Comparison of ENCODE assay signal across 9 cellular contexts in genomic region chr15:78065284-78065872, GRCh38. TPM values are rescaled to one million over a fixed set of nuclear protein-coding genes. Genes with fewer than 3 reads are reported as not detected.
DNase-seq lines count a peak whose midpoint lies in the region; ATAC-seq and TF ChIP-seq lines count a peak whose summit lies in the region.
"Had no signal": no experiment of that assay in that cellular context is flagged by ENCODE, and none has a peak within 500 bp of the region (broad histone marks: within the 10 kb centered on the region; RNA-seq: fewer than 3 reads in every experiment).

No MANE protein-coding gene starts in this region.

- H3K4me1 Mint-ChIP-seq in activated naive CD8-positive, alpha-beta T cell treated with anti-CD3 and anti-CD28 coated beads, Interleukin-2, amount 50 U/mL, for 24 hours, result peaks cover 23% of the 10 kb centered on the region
- H3K4me1 Mint-ChIP-seq in activated naive CD8-positive, alpha-beta T cell treated with anti-CD3 and anti-CD28 coated beads for 36 hours, result peaks cover 20% of the 10 kb centered on the region
- peaks cover 56% of the 10 kb centered on the region for H3K4me1 Mint-ChIP-seq in activated T-helper 17 cell treated with anti-CD3 and anti-CD28 coated beads, Interleukin-2, amount 50 U/mL, for 72 hours

- H3K27me3 ChIP-seq in right cardiac atrium (ENCODE audit: control insufficient read depth, insufficient read depth) (no peaks in the 10 kb centered on the region), smooth muscle cell (ENCODE audit: low read depth) (no peaks in the 10 kb centered on the region)

- no peak for DNase-seq in activated naive CD8-positive, alpha-beta T cell treated with anti-CD3 and anti-CD28 coated beads, Interleukin-2, amount 50 U/mL, for 24 hours
- DNase-seq in activated naive CD8-positive, alpha-beta T cell treated with anti-CD3 and anti-CD28 coated beads for 36 hours, result no peak
- DNase-seq in right cardiac atrium (peak; percentile 63 to 87 (median 72)), smooth muscle cell (lab: John Stamatoyannopoulos, UW; ENCODE audit: unreplicated experiment) (no peak), NCI-H1105 treated with DMSO at 0.1 percent for 48 hours (lab: John Stamatoyannopoulos, UW) (no peak), cerebellar nuclear complex (lab: John Stamatoyannopoulos, UW) (no peak)
- no peak for DNase-seq in stimulated activated CD4-positive, alpha-beta T cell treated with anti-CD3 and anti-CD28 coated beads, Interleukin-12 subunit alpha, Interleukin-12 subunit beta, amount 100 ng/mL, for 4 hours

- H3K4me3 ChIP-seq in right cardiac atrium (ENCODE audit: low read length), result no peak overlapping the region
- H3K4me3 ChIP-seq in smooth muscle cell, result peak overlapping the region; percentile 28

- 36% methylated on average over 5 of the region's 5 CpGs for WGBS in right cardiac atrium
- WGBS in smooth muscle cell (ENCODE audit: low lambda C conversion rate), result 25% methylated on average over 5 of the region's 5 CpGs

- H3F3A ChIP-seq in smooth muscle cell (ENCODE audit: low read depth), result peaks cover 27% of the 10 kb centered on the region

- H3K9ac ChIP-seq in smooth muscle cell (ENCODE audit: low read depth), result peak overlapping the region; percentile 79

- peak overlapping the region; percentile 62 for H3K27ac Mint-ChIP-seq in activated naive CD8-positive, alpha-beta T cell treated with anti-CD3 and anti-CD28 coated beads, Interleukin-2, amount 50 U/mL, for 24 hours
- no peak overlapping the region for H3K27ac Mint-ChIP-seq in activated naive CD8-positive, alpha-beta T cell treated with anti-CD3 and anti-CD28 coated beads for 36 hours
- H3K27ac Mint-ChIP-seq in activated T-helper 17 cell treated with anti-CD3 and anti-CD28 coated beads, Interleukin-2, amount 50 U/mL, for 72 hours, result no peak overlapping the region
- H3K27ac Mint-ChIP-seq: stimulated activated naive CD8-positive, alpha-beta T cell treated with anti-CD3 and anti-CD28 coated beads, Interleukin-15, Interleukin-2, amounts not matched to agents 100 ng/mL and 50 ng/mL, for 24 hours had no signal

- intact Hi-C loops in right cardiac atrium (cut with DNase I), result no loop called here

- no peaks in the 10 kb centered on the region for H3K36me3 ChIP-seq in smooth muscle cell (ENCODE audit: low read depth)

- H3K4me2 ChIP-seq in smooth muscle cell, result peak overlapping the region; percentile 80

- peak overlapping the region; percentile 1 for H3K4me3 Mint-ChIP-seq in activated naive CD8-positive, alpha-beta T cell treated with anti-CD3 and anti-CD28 coated beads, Interleukin-2, amount 50 U/mL, for 24 hours
- H3K4me3 Mint-ChIP-seq in activated naive CD8-positive, alpha-beta T cell treated with anti-CD3 and anti-CD28 coated beads for 36 hours, result no peak overlapping the region
- no peak overlapping the region for H3K4me3 Mint-ChIP-seq in activated T-helper 17 cell treated with anti-CD3 and anti-CD28 coated beads, Interleukin-2, amount 50 U/mL, for 72 hours
- H3K4me3 Mint-ChIP-seq: stimulated activated naive CD8-positive, alpha-beta T cell treated with anti-CD3 and anti-CD28 coated beads, Interleukin-15, Interleukin-2, amounts not matched to agents 100 ng/mL and 50 ng/mL, for 24 hours had no signal

- peaks cover 34% of the 10 kb centered on the region for H3K4me1 ChIP-seq in right cardiac atrium (ENCODE audit: control insufficient read depth, insufficient read depth, low read length)
- peaks cover 50% of the 10 kb centered on the region for H3K4me1 ChIP-seq in smooth muscle cell (ENCODE audit: low read depth)

- ATAC-seq in activated naive CD8-positive, alpha-beta T cell treated with anti-CD3 and anti-CD28 coated beads, Interleukin-2, amount 50 U/mL, for 24 hours, result no peak
- peak; percentile 30 for ATAC-seq in activated T-helper 17 cell treated with anti-CD3 and anti-CD28 coated beads, Interleukin-2, amount 50 U/mL, for 72 hours (replicated peaks)
- peak; percentile 89 for ATAC-seq in right cardiac atrium

- no peak overlapping the region for H2AFZ ChIP-seq in smooth muscle cell (ENCODE audit: low read depth)

- H3K79me2 ChIP-seq in smooth muscle cell (ENCODE audit: low read depth), result peaks cover 78% of the 10 kb centered on the region

- TF ChIP-seq CTCF in smooth muscle cell (IDR thresholded peaks at IDR 0.05; ENCODE audit: borderline replicate concordance, insufficient read depth, poor library complexity, severe bottlenecking), result no peak

- peak overlapping the region; percentile 98 for H3K27ac ChIP-seq in right cardiac atrium (ENCODE audit: low read length)
- peak overlapping the region; percentile 95 for H3K27ac ChIP-seq in smooth muscle cell (ENCODE audit: low read depth)

- H3K9me3 ChIP-seq in right cardiac atrium (ENCODE audit: control insufficient read depth, low read length) (no peaks in the 10 kb centered on the region), smooth muscle cell (replicated peaks; ENCODE audit: low read depth) (no peaks in the 10 kb centered on the region)

- no peaks in the 10 kb centered on the region for H3K9me3 Mint-ChIP-seq in activated naive CD8-positive, alpha-beta T cell treated with anti-CD3 and anti-CD28 coated beads, Interleukin-2, amount 50 U/mL, for 24 hours
- no peaks in the 10 kb centered on the region for H3K9me3 Mint-ChIP-seq in activated naive CD8-positive, alpha-beta T cell treated with anti-CD3 and anti-CD28 coated beads for 36 hours
- H3K9me3 Mint-ChIP-seq in activated T-helper 17 cell treated with anti-CD3 and anti-CD28 coated beads, Interleukin-2, amount 50 U/mL, for 72 hours, result no peaks in the 10 kb centered on the region
- H3K9me3 Mint-ChIP-seq: stimulated activated naive CD8-positive, alpha-beta T cell treated with anti-CD3 and anti-CD28 coated beads, Interleukin-15, Interleukin-2, amounts not matched to agents 100 ng/mL and 50 ng/mL, for 24 hours had no signal

- H3K27me3 Mint-ChIP-seq in activated naive CD8-positive, alpha-beta T cell treated with anti-CD3 and anti-CD28 coated beads, Interleukin-2, amount 50 U/mL, for 24 hours, result no peaks in the 10 kb centered on the region
- H3K27me3 Mint-ChIP-seq in activated naive CD8-positive, alpha-beta T cell treated with anti-CD3 and anti-CD28 coated beads for 36 hours, result no peaks in the 10 kb centered on the region
- H3K27me3 Mint-ChIP-seq in activated T-helper 17 cell treated with anti-CD3 and anti-CD28 coated beads, Interleukin-2, amount 50 U/mL, for 72 hours, result no peaks in the 10 kb centered on the region
- H3K27me3 Mint-ChIP-seq: stimulated activated naive CD8-positive, alpha-beta T cell treated with anti-CD3 and anti-CD28 coated beads, Interleukin-15, Interleukin-2, amounts not matched to agents 100 ng/mL and 50 ng/mL, for 24 hours had no signal

- H3K36me3 Mint-ChIP-seq in activated naive CD8-positive, alpha-beta T cell treated with anti-CD3 and anti-CD28 coated beads, Interleukin-2, amount 50 U/mL, for 24 hours (ENCODE audit: low read depth), result no peaks in the 10 kb centered on the region
- peaks cover 9% of the 10 kb centered on the region for H3K36me3 Mint-ChIP-seq in activated naive CD8-positive, alpha-beta T cell treated with anti-CD3 and anti-CD28 coated beads for 36 hours
- H3K36me3 Mint-ChIP-seq in activated T-helper 17 cell treated with anti-CD3 and anti-CD28 coated beads, Interleukin-2, amount 50 U/mL, for 72 hours (ENCODE audit: low read depth), result peaks cover 5% of the 10 kb centered on the region

- peaks cover 97% of the 10 kb centered on the region for H4K20me1 ChIP-seq in smooth muscle cell (ENCODE audit: low read depth)

RNA-seq across cellular contexts. Expression of gene TBC1D2B, which starts 12.1 kb away (rescaled TPM):
- total RNA-seq in activated naive CD8-positive, alpha-beta T cell treated with anti-CD3 and anti-CD28 coated beads for 36 hours, result 10 to 100 TPM; 39.4 to 44.1 TPM
- total RNA-seq in activated T-helper 17 cell treated with anti-CD3 and anti-CD28 coated beads, Interleukin-2, amount 50 U/mL, for 72 hours, result 100 to 1,000 TPM in 1 of 2 donors, 10 to 100 TPM in 1; 86.1 to 109 TPM
- total RNA-seq in right cardiac atrium (10 to 100 TPM; 14.0 to 19.8 (median 15.6) TPM), smooth muscle cell (19.4 and 31.9 TPM in 2 replicates)
- polyA plus RNA-seq in right cardiac atrium (8.2 TPM), smooth muscle cell (14.2 and 16.1 TPM in 2 replicates)

RNA-seq across cellular contexts. Expression of gene SH2D7, which starts 27.0 kb away (rescaled TPM):
- total RNA-seq in activated naive CD8-positive, alpha-beta T cell treated with anti-CD3 and anti-CD28 coated beads for 36 hours, result not detected
- total RNA-seq in activated T-helper 17 cell treated with anti-CD3 and anti-CD28 coated beads, Interleukin-2, amount 50 U/mL, for 72 hours, result not detected
- total RNA-seq in right cardiac atrium (not detected), smooth muscle cell (not detected in 2 replicates)
- polyA plus RNA-seq in right cardiac atrium (0.02 TPM), smooth muscle cell (0.07 and 0.34 TPM in 2 replicates)

Comparison
In these comparisons a context has a peak if more than half of its experiments do, and no peak if none do; other contexts are left out.
1. DNase-seq: peak in right cardiac atrium (3 of 3); none in activated naive CD8-positive, alpha-beta T cell treated with anti-CD3 and anti-CD28 coated beads, Interleukin-2, amount 50 U/mL, for 24 hours (single experiment), activated naive CD8-positive, alpha-beta T cell treated with anti-CD3 and anti-CD28 coated beads for 36 hours (single experiment), smooth muscle cell (single experiment), NCI-H1105 treated with DMSO at 0.1 percent for 48 hours (single experiment), stimulated activated CD4-positive, alpha-beta T cell treated with anti-CD3 and anti-CD28 coated beads, Interleukin-12 subunit alpha, Interleukin-12 subunit beta, amount 100 ng/mL, for 4 hours (single experiment) and cerebellar nuclear complex (0 of 2).